20 cellular contexts compared by ENCODE assay signal in the genomic region with DNA sequence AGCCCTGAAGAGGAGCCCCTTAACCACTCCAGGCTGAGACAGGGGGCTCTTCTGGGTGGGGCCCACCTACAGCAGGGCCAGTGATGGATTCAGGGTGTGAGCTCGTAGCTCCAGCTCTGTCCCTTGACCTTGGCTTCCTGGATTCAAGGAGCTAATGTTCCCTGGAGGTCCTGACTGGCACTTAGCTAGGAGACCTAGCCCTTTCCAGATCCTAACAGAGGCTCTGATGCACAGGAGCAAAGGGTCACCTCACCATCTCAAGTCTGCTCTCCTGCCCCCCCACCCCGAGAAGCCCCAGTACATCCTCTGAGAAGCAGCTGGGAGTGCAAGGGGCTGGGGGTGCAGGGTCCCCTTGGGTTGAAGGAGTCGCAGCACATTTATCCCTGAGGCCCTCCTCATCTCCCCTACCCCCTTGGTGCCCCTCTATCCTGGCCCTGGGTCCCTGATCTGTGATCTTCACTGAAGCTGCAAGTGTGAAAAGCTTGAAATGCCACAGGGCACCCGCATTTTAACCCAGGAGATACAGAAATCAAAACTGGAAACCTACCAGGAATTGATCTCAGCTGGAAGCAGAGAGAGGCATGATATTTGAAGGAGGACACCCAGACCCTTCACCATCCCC. TPM values are rescaled to one million over a fixed set of nuclear protein-coding genes. Genes with fewer than 3 reads are reported as not detected.
DNase-seq lines count a peak whose midpoint lies in the region; ATAC-seq and TF ChIP-seq lines count a peak whose summit lies in the region.
"Had no signal": no experiment of that assay in that cellular context is flagged by ENCODE, and none has a peak within 500 bp of the region (broad histone marks: within the 10 kb centered on the region; RNA-seq: fewer than 3 reads in every experiment).

No MANE protein-coding gene starts in this region.

- H3K27me3 Mint-ChIP-seq in activated T-cell treated with anti-CD3 and anti-CD28 coated beads, Interleukin-2, amount 50 U/mL, for 72 hours (ENCODE audit: low read depth) = no peaks in the 10 kb centered on the region
- peaks cover 5% of the 10 kb centered on the region for H3K27me3 Mint-ChIP-seq in activated T-cell treated with anti-CD3 and anti-CD28 coated beads, Interleukin-2, amount 50 U/mL, for 4 hours (ENCODE audit: low read depth)
- no peaks in the 10 kb centered on the region for H3K27me3 Mint-ChIP-seq in activated naive CD8-positive, alpha-beta T cell
- H3K27me3 Mint-ChIP-seq in natural killer cell treated with Interleukin-12 subunit alpha and Interleukin-12 subunit beta and Interleukin-15 and Interleukin-18, amount 100 ng/mL, for 72 hours = no peaks in the 10 kb centered on the region
- peaks cover 45% of the 10 kb centered on the region for H3K27me3 Mint-ChIP-seq in endodermal cell (ENCODE audit: insufficient read depth)

- H3K36me3 ChIP-seq in upper lobe of right lung = no peaks in the 10 kb centered on the region
- no peaks in the 10 kb centered on the region for H3K36me3 ChIP-seq in endodermal cell (ENCODE audit: control insufficient read depth, insufficient read depth, low read length)
- H3K36me3 ChIP-seq: neural progenitor cell had no signal

- H3K9me3 ChIP-seq in upper lobe of right lung = no peaks in the 10 kb centered on the region
- H3K9me3 ChIP-seq in endodermal cell (ENCODE audit: control insufficient read depth, low read length) = no peaks in the 10 kb centered on the region

- ATAC-seq in activated T-cell treated with anti-CD3 and anti-CD28 coated beads, Interleukin-2, amount 50 U/mL, for 72 hours (replicated peaks in 1 of 2) = no peak
- ATAC-seq in activated T-cell treated with anti-CD3 and anti-CD28 coated beads, Interleukin-2, amount 50 U/mL, for 4 hours = no peak
- ATAC-seq in natural killer cell treated with Interleukin-12 subunit alpha and Interleukin-12 subunit beta and Interleukin-15 and Interleukin-18, amount 100 ng/mL, for 72 hours = no peak
- no peak for ATAC-seq in upper lobe of right lung
- ATAC-seq in HG03354 (IDR thresholded peaks at IDR 0.05; ENCODE audit: poor library complexity, severe bottlenecking, unreplicated experiment) = no peak

- H3K27ac ChIP-seq in upper lobe of right lung (peak overlapping the region; percentile 94), endodermal cell (ENCODE audit: low read depth, low read length) (no peak overlapping the region)
- H3K27ac ChIP-seq: C4-2B, epithelial cell of prostate, neural progenitor cell, VCaP had no signal

- no peak for TF ChIP-seq CTCF in upper lobe of right lung (IDR thresholded peaks at IDR 0.05)
- no peak for TF ChIP-seq CTCF in endodermal cell (conservative IDR thresholded peaks at IDR 0.05)

- H3K9me3 Mint-ChIP-seq in activated T-cell treated with anti-CD3 and anti-CD28 coated beads, Interleukin-2, amount 50 U/mL, for 72 hours = peaks cover 0 to 4% of the 10 kb centered on the region in 2 donors
- H3K9me3 Mint-ChIP-seq in activated T-cell treated with anti-CD3 and anti-CD28 coated beads, Interleukin-2, amount 50 U/mL, for 4 hours = no peaks in the 10 kb centered on the region
- peaks cover 8% of the 10 kb centered on the region for H3K9me3 Mint-ChIP-seq in activated naive CD8-positive, alpha-beta T cell (ENCODE audit: low read depth)
- H3K9me3 Mint-ChIP-seq in natural killer cell treated with Interleukin-12 subunit alpha and Interleukin-12 subunit beta and Interleukin-15 and Interleukin-18, amount 100 ng/mL, for 72 hours = peaks cover 5% of the 10 kb centered on the region
- no peaks in the 10 kb centered on the region for H3K9me3 Mint-ChIP-seq in endodermal cell
- H3K9me3 Mint-ChIP-seq: H9; neural progenitor cell; T-helper 1 cell treated with Interleukin-12 subunit alpha and Interleukin-12 subunit beta and Interleukin-4 antibody, amounts not matched to agents 30 μg/mL and 1 μg/mL, for 36 hours had no signal

- no peak overlapping the region for H3K9ac ChIP-seq in endodermal cell (ENCODE audit: extremely low read depth, low read length, poor library complexity, severe bottlenecking)
- H3K9ac ChIP-seq: neural progenitor cell had no signal

- 89 to 90% methylated on average over 1 to 4 of the region's 4 CpGs for WGBS in endodermal cell (ENCODE audit: insufficient coverage in 1 of 2, insufficient read length in 1 of 2), 2 experiments

- peak overlapping the region; percentile 80 for H3K27ac Mint-ChIP-seq in activated T-cell treated with anti-CD3 and anti-CD28 coated beads, Interleukin-2, amount 50 U/mL, for 72 hours
- peak overlapping the region; percentile 98 for H3K27ac Mint-ChIP-seq in activated naive CD8-positive, alpha-beta T cell
- peak overlapping the region; percentile 99 to 100 for H3K27ac Mint-ChIP-seq in natural killer cell treated with Interleukin-12 subunit alpha and Interleukin-12 subunit beta and Interleukin-15 and Interleukin-18, amount 100 ng/mL, for 72 hours
- H3K27ac Mint-ChIP-seq in endodermal cell = no peak overlapping the region
- H3K27ac Mint-ChIP-seq: H9; neural progenitor cell; T-helper 1 cell treated with Interleukin-12 subunit alpha and Interleukin-12 subunit beta and Interleukin-4 antibody, amounts not matched to agents 30 μg/mL and 1 μg/mL, for 36 hours had no signal

- H3K36me3 Mint-ChIP-seq in activated T-cell treated with anti-CD3 and anti-CD28 coated beads, Interleukin-2, amount 50 U/mL, for 72 hours (ENCODE audit: insufficient read depth in 2 of 2) = peaks cover 4% of the 10 kb centered on the region in 2 donors
- H3K36me3 Mint-ChIP-seq in activated T-cell treated with anti-CD3 and anti-CD28 coated beads, Interleukin-2, amount 50 U/mL, for 4 hours (ENCODE audit: insufficient read depth) = peaks cover 2% of the 10 kb centered on the region
- peaks cover 6% of the 10 kb centered on the region for H3K36me3 Mint-ChIP-seq in activated naive CD8-positive, alpha-beta T cell
- H3K36me3 Mint-ChIP-seq in natural killer cell treated with Interleukin-12 subunit alpha and Interleukin-12 subunit beta and Interleukin-15 and Interleukin-18, amount 100 ng/mL, for 72 hours = peaks cover 13% of the 10 kb centered on the region
- H3K36me3 Mint-ChIP-seq in endodermal cell (ENCODE audit: low read depth) = no peaks in the 10 kb centered on the region
- H3K36me3 Mint-ChIP-seq: neural progenitor cell had no signal

- peaks cover 48% of the 10 kb centered on the region for H3K4me1 ChIP-seq in upper lobe of right lung
- H3K4me1 ChIP-seq in endodermal cell (ENCODE audit: control insufficient read depth, insufficient read depth, low read length) = no peaks in the 10 kb centered on the region
- H3K4me1 ChIP-seq: neural progenitor cell had no signal

- H3K4me3 ChIP-seq in upper lobe of right lung (peak overlapping the region; percentile 81), endodermal cell (ENCODE audit: low read length) (no peak overlapping the region)
- H3K4me3 ChIP-seq: neural progenitor cell had no signal

- H3K4me1 Mint-ChIP-seq in activated T-cell treated with anti-CD3 and anti-CD28 coated beads, Interleukin-2, amount 50 U/mL, for 72 hours (ENCODE audit: low read depth) = peaks cover 39% of the 10 kb centered on the region
- peaks cover 47% of the 10 kb centered on the region for H3K4me1 Mint-ChIP-seq in activated T-cell treated with anti-CD3 and anti-CD28 coated beads, Interleukin-2, amount 50 U/mL, for 4 hours (ENCODE audit: low read depth)
- H3K4me1 Mint-ChIP-seq in activated naive CD8-positive, alpha-beta T cell (ENCODE audit: low read depth) = peaks cover 65% of the 10 kb centered on the region
- H3K4me1 Mint-ChIP-seq in natural killer cell treated with Interleukin-12 subunit alpha and Interleukin-12 subunit beta and Interleukin-15 and Interleukin-18, amount 100 ng/mL, for 72 hours (ENCODE audit: low read depth in 2 of 2) = peaks cover 64 to 69% of the 10 kb centered on the region in 2 donors
- H3K4me1 Mint-ChIP-seq in endodermal cell = no peaks in the 10 kb centered on the region

- intact Hi-C loops in upper lobe of right lung (cut with DNase I) = no loop called here

- no peaks in the 10 kb centered on the region for H3K27me3 ChIP-seq in upper lobe of right lung
- peaks cover 39% of the 10 kb centered on the region for H3K27me3 ChIP-seq in endodermal cell (ENCODE audit: control insufficient read depth, insufficient read depth, low read length, poor library complexity, severe bottlenecking)

- peak overlapping the region; percentile 59 to 63 for H3K4me3 Mint-ChIP-seq in activated T-cell treated with anti-CD3 and anti-CD28 coated beads, Interleukin-2, amount 50 U/mL, for 72 hours
- H3K4me3 Mint-ChIP-seq in activated T-cell treated with anti-CD3 and anti-CD28 coated beads, Interleukin-2, amount 50 U/mL, for 4 hours = no peak overlapping the region
- H3K4me3 Mint-ChIP-seq in activated naive CD8-positive, alpha-beta T cell = peak overlapping the region; percentile 71
- peak overlapping the region; percentile 87 for H3K4me3 Mint-ChIP-seq in natural killer cell treated with Interleukin-12 subunit alpha and Interleukin-12 subunit beta and Interleukin-15 and Interleukin-18, amount 100 ng/mL, for 72 hours
- no peak overlapping the region for H3K4me3 Mint-ChIP-seq in endodermal cell
- H3K4me3 Mint-ChIP-seq: H9, neural progenitor cell had no signal

- no peak for DNase-seq in activated T-cell treated with anti-CD3 and anti-CD28 coated beads, Interleukin-2, amount 50 U/mL, for 72 hours
- DNase-seq in activated T-cell treated with anti-CD3 and anti-CD28 coated beads, Interleukin-2, amount 50 U/mL, for 4 hours = no peak
- no peak for DNase-seq in natural killer cell treated with Interleukin-12 subunit alpha and Interleukin-12 subunit beta and Interleukin-15 and Interleukin-18, amount 100 ng/mL, for 72 hours (ENCODE audit: low spot score)
- DNase-seq in upper lobe of right lung (no peak), endodermal cell (no peak)
- no peak for DNase-seq in activated naive CD4-positive, alpha-beta T cell treated with anti-CD3 and anti-CD28 coated beads, Interleukin-2, amount 50 U/mL, for 16 hours
- DNase-seq: DMS153, foreskin fibroblast, GF-D8, H9, kidney glomerular epithelial cell, NCI-H1436 treated with DMSO at 0.1 percent for 48 hours, trophoblast cell had no signal

RNA-seq across cellular contexts. Expression of gene RIN3, which starts 2.9 kb away (rescaled TPM):
- 10 to 100 TPM; 33.6 to 36.3 TPM for total RNA-seq in activated T-cell treated with anti-CD3 and anti-CD28 coated beads, Interleukin-2, amount 50 U/mL, for 72 hours
- 10 to 100 TPM; 14.2 to 24.3 (median 18.5) TPM for total RNA-seq in activated T-cell treated with anti-CD3 and anti-CD28 coated beads, Interleukin-2, amount 50 U/mL, for 4 hours
- total RNA-seq in natural killer cell treated with Interleukin-12 subunit alpha and Interleukin-12 subunit beta and Interleukin-15 and Interleukin-18, amount 100 ng/mL, for 72 hours = 100 to 1,000 TPM; 151 to 202 TPM
- total RNA-seq in upper lobe of right lung = 56.0 TPM
- 1 to 10 TPM; 5.2 to 6.0 TPM for total RNA-seq in endodermal cell
- polyA plus RNA-seq in endodermal cell (2013, experiment 1 of 2) = 2.5 TPM
- polyA plus RNA-seq in endodermal cell (2013, experiment 2 of 2) = 2.6 TPM

Comparison
In these comparisons a context has a peak if more than half of its experiments do, and no peak if none do; other contexts are left out.
1. H3K4me3 Mint-ChIP-seq: peak in activated T-cell treated with anti-CD3 and anti-CD28 coated beads, Interleukin-2, amount 50 U/mL, for 72 hours (2 of 2), activated naive CD8-positive, alpha-beta T cell (single experiment) and natural killer cell treated with Interleukin-12 subunit alpha and Interleukin-12 subunit beta and Interleukin-15 and Interleukin-18, amount 100 ng/mL, for 72 hours (single experiment); none in activated T-cell treated with anti-CD3 and anti-CD28 coated beads, Interleukin-2, amount 50 U/mL, for 4 hours (single experiment) and endodermal cell (single experiment).